13 cellular contexts compared by ENCODE assay signal in genomic region chr10:61744469-61744868, GRCh38.
DNase-seq lines count a peak whose midpoint lies in the region; ATAC-seq and TF ChIP-seq lines count a peak whose summit lies in the region.
"Had no signal": no experiment of that assay in that cellular context is flagged by ENCODE, and none has a peak within 500 bp of the region (broad histone marks: within the 10 kb centered on the region; RNA-seq: fewer than 3 reads in every experiment).

No MANE protein-coding gene starts in this region.

- H3K36me3 Mint-ChIP-seq in progenitor cell of endocrine pancreas (ENCODE audit: insufficient read depth): no peaks in the 10 kb centered on the region

- no peaks in the 10 kb centered on the region for H3K27me3 ChIP-seq in aorta (ENCODE audit: control insufficient read depth in 1 of 2, insufficient read depth in 2 of 2, low read length in 1 of 2)
- H3K27me3 ChIP-seq: suprapubic skin had no signal

- WGBS in aorta, 2 donors: 99 to 100% methylated on average over 1 of the region's 1 CpG

- no peaks in the 10 kb centered on the region for H3K9me3 ChIP-seq in aorta (ENCODE audit: control insufficient read depth, low read length)
- H3K9me3 ChIP-seq: suprapubic skin had no signal

- H3K27ac ChIP-seq in aorta (ENCODE audit: low read depth in 1 of 2, low read length in 2 of 2): no peak overlapping the region
- H3K27ac ChIP-seq: suprapubic skin had no signal

- peak; percentile 41 for TF ChIP-seq CTCF in astrocyte of the spinal cord (IDR thresholded peaks at IDR 0.05; ENCODE audit: low read depth, low read length)
- TF ChIP-seq CTCF in progenitor cell of endocrine pancreas (IDR thresholded peaks at IDR 0.05; ENCODE audit: unreplicated experiment): peak; percentile 22

- no peaks in the 10 kb centered on the region for H3K27me3 Mint-ChIP-seq in progenitor cell of endocrine pancreas

- H3K9me3 Mint-ChIP-seq in progenitor cell of endocrine pancreas (ENCODE audit: low read depth): no peaks in the 10 kb centered on the region

- no peak overlapping the region for H3K4me3 ChIP-seq in astrocyte of the spinal cord (ENCODE audit: low read depth, low read length)
- H3K4me3 ChIP-seq in aorta (ENCODE audit: low read length in 2 of 2): no peak overlapping the region
- H3K4me3 ChIP-seq: suprapubic skin had no signal

- H3K36me3 ChIP-seq in aorta (ENCODE audit: control insufficient read depth in 1 of 2, insufficient read depth in 2 of 2, low read length in 1 of 2): no peaks in the 10 kb centered on the region
- H3K36me3 ChIP-seq: suprapubic skin had no signal

- no peak overlapping the region for H3K27ac Mint-ChIP-seq in progenitor cell of endocrine pancreas

- H3K4me3 Mint-ChIP-seq in progenitor cell of endocrine pancreas (ENCODE audit: low read depth): no peak overlapping the region

- DNase-seq in activated naive CD4-positive, alpha-beta T cell treated with anti-CD3 and anti-CD28 coated beads, Interleukin-2, amount 50 U/mL, for 16 hours: peak; percentile 11
- DNase-seq in activated naive CD4-positive, alpha-beta T cell (lab: John Stamatoyannopoulos, UW): no peak
- DNase-seq in KBM-7: peak; percentile 38
- DNase-seq in astrocyte of the spinal cord (ENCODE audit: low read depth, low spot score): no peak
- DNase-seq in progenitor cell of endocrine pancreas (ENCODE audit: low spot score, unreplicated experiment): no peak
- no peak for DNase-seq in aorta
- DNase-seq in mesenteric fat pad (ENCODE audit: low spot score): no peak
- DNase-seq: amniotic stem cell, C1 segment of cervical spinal cord, left cardiac atrium, NCI-H187 had no signal

- peaks cover 0 to 1% of the 10 kb centered on the region in 2 donors for H3K4me1 ChIP-seq in aorta (ENCODE audit: control insufficient read depth in 1 of 2, insufficient read depth in 2 of 2, low read length in 2 of 2)

- in situ Hi-C loops in KBM-7 (cut with MboI; ENCODE audit: low pct_unique_long_range_greater_than_20kb, low sequenced_read_pairs) (no loop called here), astrocyte of the spinal cord (cut with HindIII; ENCODE audit: low sequenced_read_pairs) (no loop called here)

- ATAC-seq in GM18519 (IDR thresholded peaks at IDR 0.05; ENCODE audit: low FRiP score, unreplicated experiment): no peak
- ATAC-seq in aorta (ENCODE audit: low FRiP score): no peak
- ATAC-seq: left cardiac atrium had no signal

- H3K4me1 Mint-ChIP-seq in progenitor cell of endocrine pancreas (ENCODE audit: low read depth): peaks cover 23% of the 10 kb centered on the region

- intact Hi-C loops in aorta (cut with DNase I): no loop called here

Comparison
In these comparisons a context has a peak if more than half of its experiments do, and no peak if none do; other contexts are left out.
1. DNase-seq: peak in activated naive CD4-positive, alpha-beta T cell treated with anti-CD3 and anti-CD28 coated beads, Interleukin-2, amount 50 U/mL, for 16 hours (single experiment) and KBM-7 (single experiment); none in activated naive CD4-positive, alpha-beta T cell (0 of 4), astrocyte of the spinal cord (single experiment), progenitor cell of endocrine pancreas (single experiment), aorta (0 of 2) and mesenteric fat pad (single experiment).